Comparison of ENCODE assay signal across 8 cellular contexts in genomic region chr11:2156416-2157182, GRCh38. TPM values are rescaled to one million over a fixed set of nuclear protein-coding genes. Genes with fewer than 3 reads are reported as not detected.
DNase-seq lines count a peak whose midpoint lies in the region; ATAC-seq, FAIRE-seq and TF ChIP-seq lines count a peak whose summit lies in the region.

No MANE protein-coding gene starts in this region.

- peak; percentile 91 to 93 for TF ChIP-seq RAD21 in H1 (IDR thresholded peaks at IDR 0.05 in 1 of 2, conservative IDR thresholded peaks at IDR 0.05 in 1 of 2; ENCODE audit: low read depth in 2 of 2, low read length in 2 of 2)

- no peak overlapping the region for H3K9ac ChIP-seq in H1 (replicated peaks in 1 of 4; ENCODE audit: extremely low read depth in 1 of 4, low read depth in 3 of 4, low read length in 3 of 4)

- no peak overlapping the region for H3K14ac ChIP-seq in H1 (ENCODE audit: insufficient read length)

- POLR2A ChIA-PET in H1 (lab: Charles Lee; ENCODE audit: partially characterized antibody), result no interaction called here

- H3K79me1 ChIP-seq in H1 (ENCODE audit: low read depth, low read length), result no peaks in the 10 kb centered on the region

- no peak overlapping the region for H2BK15ac ChIP-seq in H1 (ENCODE audit: low read length)

- H2AK5ac ChIP-seq in H1 (ENCODE audit: low read depth, low read length), result no peak overlapping the region

- H4K5ac ChIP-seq in H1 (ENCODE audit: insufficient read length, low read depth, low read length), result no peak overlapping the region

- peaks cover 0 to 2% (median 0%) of the 10 kb centered on the region in 4 experiments; a peak in 1 of 7 replicates for H3K4me1 ChIP-seq in H1 (replicated peaks in 1 of 4; ENCODE audit: control insufficient read depth in 3 of 4, insufficient read depth in 4 of 4, low read length in 3 of 4)

- H2BK5ac ChIP-seq in H1 (ENCODE audit: low read depth, low read length), result no peak overlapping the region

- no peaks in the 10 kb centered on the region for H3K9me3 ChIP-seq in H1 (ENCODE audit: insufficient read depth in 2 of 2, low read depth in 1 of 2, low read length in 1 of 2)

- H2BK20ac ChIP-seq in H1 (ENCODE audit: low read length), result no peak overlapping the region

- no peak overlapping the region for H3K18ac ChIP-seq in H1 (ENCODE audit: extremely low read depth, low read length)

- H3K4me3 ChIP-seq in H1 (ENCODE audit: extremely low read depth in 1 of 4, insufficient read depth in 2 of 4, low read depth in 3 of 4, low read length in 4 of 4), result no peak overlapping the region

- H3K23ac ChIP-seq in H1 (ENCODE audit: insufficient read length), result no peak overlapping the region

- no peak for ATAC-seq in GM19324 (IDR thresholded peaks at IDR 0.05; ENCODE audit: low FRiP score, unreplicated experiment)

- no peak for TF ChIP-seq POLR2A in H1 (IDR thresholded peaks at IDR 0.05; ENCODE audit: control extremely low read depth in 1 of 2, low read depth in 2 of 2, low read length in 2 of 2)

- no peak for TF ChIP-seq EP300 in H1 (IDR thresholded peaks at IDR 0.05; ENCODE audit: borderline replicate concordance in 1 of 2, low read depth in 2 of 2, low read length in 2 of 2)

- 60% methylated on average over 19 of the region's 19 CpGs; no CpG with 5 or more reads in 1 of the 2 experiments for WGBS in H1 (ENCODE audit: extremely low coverage in 1 of 2, insufficient coverage in 1 of 2, insufficient read length in 1 of 2, insufficient replicate concordance in 2 of 2, low coverage in 1 of 2, low lambda C conversion rate in 2 of 2, missing lambda C conversion rate in 1 of 2), 2 experiments

- no peaks in the 10 kb centered on the region for H3K23me2 ChIP-seq in H1 (ENCODE audit: low read depth, low read length)

- H4K8ac ChIP-seq in H1 (ENCODE audit: extremely low read depth, insufficient read depth, low read length), result no peak overlapping the region

- H3K4me2 ChIP-seq in H1 (ENCODE audit: insufficient read depth in 1 of 2, low read depth in 2 of 2, low read length in 2 of 2), result no peak overlapping the region

- H4K20me1 ChIP-seq in H1 (replicated peaks in 1 of 2; ENCODE audit: control insufficient read depth in 1 of 2, insufficient read depth in 2 of 2, low read length in 2 of 2), result peaks cover 0 to 3% of the 10 kb centered on the region in 2 experiments

- H2BK120ac ChIP-seq in H1 (replicated peaks; ENCODE audit: low read depth, low read length), result no peak overlapping the region

- H3K79me2 ChIP-seq in H1 (ENCODE audit: control insufficient read depth in 1 of 2, insufficient read depth in 2 of 2, low read length in 2 of 2), result no peaks in the 10 kb centered on the region

- CTCF ChIA-PET in H1 (lab: Charles Lee; ENCODE audit: partially characterized antibody), result interaction anchor here (0.6 to 20.6 kb wide), 58 partner anchors 3 to 720 kb away, joined by 3 to 551 read pairs (median 4); partner anchors contain the start of genes IGF2, INS, LSP1 and MRPL23

- H3K4ac ChIP-seq in H1 (replicated peaks; ENCODE audit: insufficient read length, low read depth, low read length), result no peak overlapping the region

- no peak overlapping the region for H3K56ac ChIP-seq in H1 (replicated peaks; ENCODE audit: insufficient read length, low read depth, low read length)

- peak; percentile 29 to 38 for DNase-seq in NCI-H2081 (lab: John Stamatoyannopoulos, UW)
- DNase-seq in NCI-H2081 treated with DMSO at 0.1 percent for 48 hours (lab: John Stamatoyannopoulos, UW), result no peak
- peak; percentile 12 for DNase-seq in NCI-H2029 treated with DMSO at 0.1 percent for 48 hours (lab: John Stamatoyannopoulos, UW)
- peak; percentile 85 for DNase-seq in activated CD8-positive, alpha-beta memory T cell treated with anti-CD3 and anti-CD28 coated beads for 24 hours
- peak in 1 of 2 experiments; percentile 97 for DNase-seq in H1 (ENCODE audit: low read depth in 1 of 2, low spot score in 2 of 2)
- DNase-seq in middle frontal gyrus (ENCODE audit: extremely low spot score, low spot score), result peak; percentile 56
- DNase-seq in superior temporal gyrus (ENCODE audit: extremely low spot score), result peak; percentile 64

- no peak overlapping the region for H4K91ac ChIP-seq in H1 (replicated peaks; ENCODE audit: insufficient read length, low read length)

- H2BK12ac ChIP-seq in H1 (ENCODE audit: low read depth, low read length), result no peak overlapping the region

- H3K36me3 ChIP-seq in H1 (ENCODE audit: control insufficient read depth in 2 of 4, insufficient read depth in 4 of 4, low read length in 3 of 4), result no peaks in the 10 kb centered on the region

- no peak overlapping the region for H2AFZ ChIP-seq in H1 (ENCODE audit: low read length)

- no peak overlapping the region for H3K27ac ChIP-seq in H1 (ENCODE audit: low read depth, low read length)

- peak; percentile 91 to 97 (median 96) for TF ChIP-seq CTCF in H1 (IDR thresholded peaks at IDR 0.05; ENCODE audit: control extremely low read depth in 1 of 3, insufficient read depth in 1 of 3, low read depth in 1 of 3, low read length in 3 of 3)

- H3K27me3 ChIP-seq in H1 (replicated peaks in 1 of 4; ENCODE audit: control insufficient read depth in 3 of 4, extremely low read depth in 1 of 4, insufficient read depth in 3 of 4, low read length in 3 of 4), result no peaks in the 10 kb centered on the region

- FAIRE-seq in H1 (lab: Jason Lieb, UNC), result peak; percentile 87

TF ChIP-seq in H1, 55 proteins besides CTCF, POLR2A, EP300 and RAD21 (continues in another document):
- no peak for TF ChIP-seq SP4 (IDR thresholded peaks at IDR 0.05; ENCODE audit: low read length)
- no peak for TF ChIP-seq RFX5 (IDR thresholded peaks at IDR 0.05; ENCODE audit: borderline replicate concordance, low read depth, low read length)
- TF ChIP-seq MAFK (IDR thresholded peaks at IDR 0.05; ENCODE audit: low read depth, low read length), result no peak
- TF ChIP-seq POU5F1 (IDR thresholded peaks at IDR 0.05; ENCODE audit: low read depth, low read length), result no peak
- TF ChIP-seq CTBP2 (IDR thresholded peaks at IDR 0.05; ENCODE audit: borderline replicate concordance, insufficient read depth, insufficient read length, low read length), result no peak
- no peak for TF ChIP-seq BCL11A (IDR thresholded peaks at IDR 0.05; ENCODE audit: low read depth in 2 of 2, low read length in 2 of 2)
- TF ChIP-seq GABPA (IDR thresholded peaks at IDR 0.05; ENCODE audit: borderline replicate concordance, insufficient read depth, low read length), result peak; percentile 77; the same call in 1 of the 2 replicates
- no peak for TF ChIP-seq SP2 (IDR thresholded peaks at IDR 0.05; ENCODE audit: low read length)
- no peak for TF ChIP-seq SP1 (IDR thresholded peaks at IDR 0.05; ENCODE audit: low read depth, low read length)
- no peak for TF ChIP-seq ATF2 (IDR thresholded peaks at IDR 0.05; ENCODE audit: low read length)
- no peak for TF ChIP-seq JUND (IDR thresholded peaks at IDR 0.05; ENCODE audit: low read length)
- peak; percentile 54; the same call in 1 of the 2 replicates for TF ChIP-seq YY1 (IDR thresholded peaks at IDR 0.05; ENCODE audit: low read depth, low read length)
- TF ChIP-seq JUN (IDR thresholded peaks at IDR 0.05; ENCODE audit: low read depth, low read length), result no peak
- TF ChIP-seq NANOG (IDR thresholded peaks at IDR 0.05; ENCODE audit: insufficient read depth, low read depth, low read length, poor library complexity, severe bottlenecking), result no peak

RNA-seq across cellular contexts. Expression of gene INS, which starts 4.4 kb away (rescaled TPM):
- not detected in 2 replicates for total RNA-seq in H1 (2021; fragmentation: NEBNext Ultra II Directional; extraction: Animal tissue kit (Norgen Biotek cat#: 25700))
- not detected in 2 replicates for polyA plus RNA-seq in H1 (2011; rRNA removed)
- polyA plus RNA-seq in H1 (2011; cell fraction: cytosol; rRNA removed), result not detected
- not detected for polyA plus RNA-seq in H1 (2011; cell fraction: nucleus; rRNA removed)
- not detected in 4 replicates for polyA plus RNA-seq in H1 (2012, experiment 1 of 2)
- polyA plus RNA-seq in H1 (2012, experiment 2 of 2), result not detected
- not detected for polyA plus RNA-seq in H1 (2013, experiment 1 of 2)
- not detected for polyA plus RNA-seq in H1 (2013, experiment 2 of 2)
- not detected in 2 replicates for polyA minus RNA-seq in H1 (2011; rRNA and poly(A)+ RNA removed)
- polyA minus RNA-seq in H1 (2011; cell fraction: cytosol; rRNA and poly(A)+ RNA removed), result not detected
- polyA minus RNA-seq in H1 (2011; cell fraction: nucleus; rRNA and poly(A)+ RNA removed), result not detected

RNA-seq across cellular contexts. Expression of gene TH, which starts 15.0 kb away (rescaled TPM):
- total RNA-seq in H1 (2021; fragmentation: NEBNext Ultra II Directional; extraction: Animal tissue kit (Norgen Biotek cat#: 25700)), result not detected in 2 replicates
- polyA plus RNA-seq in H1 (2011; rRNA removed), result 0.09 and 0.16 TPM in 2 replicates
- polyA plus RNA-seq in H1 (2011; cell fraction: cytosol; rRNA removed), result 0.09 TPM
- 0.11 TPM for polyA plus RNA-seq in H1 (2011; cell fraction: nucleus; rRNA removed)
- polyA plus RNA-seq in H1 (2012, experiment 1 of 2), result 0.11 TPM in 1 of 4 replicates, not detected in the others
- polyA plus RNA-seq in H1 (2012, experiment 2 of 2), result not detected
- not detected for polyA plus RNA-seq in H1 (2013, experiment 1 of 2)
- not detected for polyA plus RNA-seq in H1 (2013, experiment 2 of 2)
- polyA minus RNA-seq in H1 (2011; rRNA and poly(A)+ RNA removed), result not detected in 2 replicates
- not detected for polyA minus RNA-seq in H1 (2011; cell fraction: cytosol; rRNA and poly(A)+ RNA removed)
- polyA minus RNA-seq in H1 (2011; cell fraction: nucleus; rRNA and poly(A)+ RNA removed), result not detected

RNA-seq across cellular contexts. Expression of gene IGF2, which starts 17.4 kb away (rescaled TPM):
- 1.3 and 1.5 TPM in 2 replicates for total RNA-seq in H1 (2021; fragmentation: NEBNext Ultra II Directional; extraction: Animal tissue kit (Norgen Biotek cat#: 25700))
- 0.74 and 2.0 TPM in 2 replicates for polyA plus RNA-seq in H1 (2011; rRNA removed)
- polyA plus RNA-seq in H1 (2011; cell fraction: cytosol; rRNA removed), result 1.1 TPM
- polyA plus RNA-seq in H1 (2011; cell fraction: nucleus; rRNA removed), result 0.37 TPM
- 1.6 to 3.2 TPM (median 2.7 TPM) in 4 replicates for polyA plus RNA-seq in H1 (2012, experiment 1 of 2)
- polyA plus RNA-seq in H1 (2012, experiment 2 of 2), result 1.00 TPM
- 2.0 TPM for polyA plus RNA-seq in H1 (2013, experiment 1 of 2)
- 2.6 TPM for polyA plus RNA-seq in H1 (2013, experiment 2 of 2)
- 0.20 and 0.57 TPM in 2 replicates for polyA minus RNA-seq in H1 (2011; rRNA and poly(A)+ RNA removed)
- 0.88 TPM for polyA minus RNA-seq in H1 (2011; cell fraction: cytosol; rRNA and poly(A)+ RNA removed)
- 0.70 TPM for polyA minus RNA-seq in H1 (2011; cell fraction: nucleus; rRNA and poly(A)+ RNA removed)
